Comparison of ENCODE assay signal across 35 cellular contexts in the genomic region with DNA sequence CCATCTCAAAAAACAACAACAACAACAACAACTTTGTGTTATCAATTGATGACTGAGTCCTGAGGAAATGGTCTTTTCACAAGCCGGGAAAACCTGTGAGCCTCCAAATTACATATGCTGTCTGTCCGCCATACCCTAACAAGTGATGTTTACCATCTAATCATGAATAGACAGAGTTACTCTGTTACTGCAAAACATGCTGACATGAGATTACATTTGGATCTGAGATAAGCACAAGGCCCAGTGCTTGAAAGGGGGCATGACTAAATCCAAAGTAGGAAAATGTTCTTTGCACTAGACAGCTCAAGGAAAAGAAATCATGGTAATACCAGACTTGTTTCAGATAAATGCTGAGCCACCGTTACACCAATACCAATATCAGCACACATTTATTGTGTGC.
"Had no signal": no experiment of that assay in that cellular context is flagged by ENCODE, and none has a peak within 500 bp of the region (broad histone marks: within the 10 kb centered on the region; RNA-seq: fewer than 3 reads in every experiment).

No MANE protein-coding gene starts in this region.

- DNase-seq: activated CD4-positive, alpha-beta memory T cell treated with anti-CD3 and anti-CD28 coated beads, Interleukin-2, amount 10 ng/mL, durations not matched to agents 7 days and 5 days; activated CD4-positive, alpha-beta T cell treated with anti-CD3 and anti-CD28 coated beads for 1 hour; activated CD4-positive, alpha-beta T cell treated with anti-CD3 and anti-CD28 coated beads for 4 hours; activated CD4-positive, alpha-beta T cell treated with anti-CD3 and anti-CD28 coated beads, Interleukin-2, amount 10 ng/mL, durations not matched to agents 7 days and 5 days; activated CD4-positive, alpha-beta T cell treated with anti-CD3 and anti-CD28 coated beads, Interleukin-2, amount 50 U/mL, for 4 hours; activated CD8-positive, alpha-beta memory T cell treated with anti-CD3 and anti-CD28 coated beads, Interleukin-2, amount 50 U/mL, for 48 hours; activated effector memory CD4-positive, alpha-beta T cell treated with anti-CD3 and anti-CD28 coated beads, Interleukin-2, amount 50 U/mL, for 16 hours; activated naive CD4-positive, alpha-beta T cell treated with anti-CD3 and anti-CD28 coated beads for 36 hours; activated naive CD8-positive, alpha-beta T cell treated with anti-CD3 and anti-CD28 coated beads for 36 hours; activated naive CD8-positive, alpha-beta T cell treated with anti-CD3 and anti-CD28 coated beads, Interleukin-2, amount 50 U/mL, for 24 hours; activated T-cell treated with anti-CD3 and anti-CD28 coated beads for 4 hours; activated T-cell treated with anti-CD3 and anti-CD28 coated beads, Interleukin-2, amount 50 U/mL, for 4 hours; adrenal gland; amygdala; aorta; body of pancreas; central memory CD4-positive, alpha-beta T cell; cerebellar nuclear complex; colonic mucosa; effector CD8-positive, alpha-beta T cell; foreskin fibroblast; glutamatergic neuron; heart left ventricle; T-helper 1 cell; T-helper 17 cell; T1000 had no signal

- H3K36me3 Mint-ChIP-seq: activated naive CD4-positive, alpha-beta T cell treated with anti-CD3 and anti-CD28 coated beads, Interleukin-2, amount 50 U/mL, for 24 hours; activated naive CD8-positive, alpha-beta T cell treated with anti-CD3 and anti-CD28 coated beads for 36 hours; WTC11 had no signal

- H3K9me3 Mint-ChIP-seq: activated CD4-positive, alpha-beta memory T cell treated with anti-CD3 and anti-CD28 coated beads, Interleukin-2, amount 10 ng/mL, durations not matched to agents 7 days and 5 days; activated CD4-positive, alpha-beta T cell treated with anti-CD3 and anti-CD28 coated beads, Interleukin-2, amount 10 ng/mL, durations not matched to agents 7 days and 5 days; activated naive CD4-positive, alpha-beta T cell treated with anti-CD3 and anti-CD28 coated beads for 36 hours; activated naive CD4-positive, alpha-beta T cell treated with anti-CD3 and anti-CD28 coated beads, Interleukin-2, amount 50 U/mL, for 24 hours; activated naive CD8-positive, alpha-beta T cell treated with anti-CD3 and anti-CD28 coated beads for 36 hours; activated naive CD8-positive, alpha-beta T cell treated with anti-CD3 and anti-CD28 coated beads, Interleukin-2, amount 50 U/mL, for 24 hours; activated T-cell treated with anti-CD3 and anti-CD28 coated beads, Interleukin-2, amount 50 U/mL, for 4 hours; activated T-helper 1 cell treated with anti-CD3 and anti-CD28 coated beads, Interleukin-12 subunit alpha, Interleukin-12 subunit beta, Interleukin-2, Interleukin-4 antibody, amounts not matched to agents 30 ng/mL and 10 ng/mL and 1 ng/mL, durations not matched to agents 14 hours and 24 hours and 36 hours; activated T-helper 2 cell treated with anti-CD3 and anti-CD28 coated beads, Interferon-gamma antibody, Interleukin-2, Interleukin-4, amounts not matched to agents 10 μg/mL and 5 μg/mL and 100 μg/mL, durations not matched to agents 14 hours and 24 hours and 36 hours; T-helper 2 cell treated with Interferon-gamma antibody and Interleukin-4, amounts not matched to agents 5 μg/mL and 100 μg/mL, for 36 hours; WTC11 had no signal

- H3K4me3 Mint-ChIP-seq: activated CD4-positive, alpha-beta memory T cell treated with anti-CD3 and anti-CD28 coated beads, Interleukin-2, amount 10 ng/mL, durations not matched to agents 7 days and 5 days; activated CD4-positive, alpha-beta T cell treated with anti-CD3 and anti-CD28 coated beads, Interleukin-2, amount 10 ng/mL, durations not matched to agents 7 days and 5 days; activated naive CD4-positive, alpha-beta T cell treated with anti-CD3 and anti-CD28 coated beads for 36 hours; activated naive CD4-positive, alpha-beta T cell treated with anti-CD3 and anti-CD28 coated beads, Interleukin-2, amount 50 U/mL, for 24 hours; activated naive CD8-positive, alpha-beta T cell treated with anti-CD3 and anti-CD28 coated beads for 36 hours; activated naive CD8-positive, alpha-beta T cell treated with anti-CD3 and anti-CD28 coated beads, Interleukin-2, amount 50 U/mL, for 24 hours; activated T-cell treated with anti-CD3 and anti-CD28 coated beads, Interleukin-2, amount 50 U/mL, for 4 hours; activated T-helper 1 cell treated with anti-CD3 and anti-CD28 coated beads, Interleukin-12 subunit alpha, Interleukin-12 subunit beta, Interleukin-2, Interleukin-4 antibody, amounts not matched to agents 30 ng/mL and 10 ng/mL and 1 ng/mL, durations not matched to agents 14 hours and 24 hours and 36 hours; T-helper 17 cell; T-helper 2 cell treated with Interferon-gamma antibody and Interleukin-4, amounts not matched to agents 5 μg/mL and 100 μg/mL, for 36 hours; WTC11 had no signal

- H3K27me3 Mint-ChIP-seq: activated CD4-positive, alpha-beta memory T cell treated with anti-CD3 and anti-CD28 coated beads, Interleukin-2, amount 10 ng/mL, durations not matched to agents 7 days and 5 days; activated CD4-positive, alpha-beta T cell treated with anti-CD3 and anti-CD28 coated beads, Interleukin-2, amount 10 ng/mL, durations not matched to agents 7 days and 5 days; activated naive CD4-positive, alpha-beta T cell treated with anti-CD3 and anti-CD28 coated beads, Interleukin-2, amount 50 U/mL, for 24 hours; activated naive CD8-positive, alpha-beta T cell treated with anti-CD3 and anti-CD28 coated beads for 36 hours; activated naive CD8-positive, alpha-beta T cell treated with anti-CD3 and anti-CD28 coated beads, Interleukin-2, amount 50 U/mL, for 24 hours; T-helper 17 cell had no signal

- FAIRE-seq: endometrium, endothelial cell of umbilical vein, frontal cortex had no signal

- ATAC-seq: activated naive CD8-positive, alpha-beta T cell treated with anti-CD3 and anti-CD28 coated beads, Interleukin-2, amount 50 U/mL, for 24 hours; activated T-cell treated with anti-CD3 and anti-CD28 coated beads, Interleukin-2, amount 50 U/mL, for 4 hours; body of pancreas; esophagus mucosa; heart left ventricle; T-helper 17 cell; WTC11 had no signal

- H3K27ac Mint-ChIP-seq: activated CD4-positive, alpha-beta memory T cell treated with anti-CD3 and anti-CD28 coated beads, Interleukin-2, amount 10 ng/mL, durations not matched to agents 7 days and 5 days; activated CD4-positive, alpha-beta T cell treated with anti-CD3 and anti-CD28 coated beads, Interleukin-2, amount 10 ng/mL, durations not matched to agents 7 days and 5 days; activated naive CD4-positive, alpha-beta T cell treated with anti-CD3 and anti-CD28 coated beads for 36 hours; activated naive CD4-positive, alpha-beta T cell treated with anti-CD3 and anti-CD28 coated beads, Interleukin-2, amount 50 U/mL, for 24 hours; activated naive CD8-positive, alpha-beta T cell treated with anti-CD3 and anti-CD28 coated beads for 36 hours; activated naive CD8-positive, alpha-beta T cell treated with anti-CD3 and anti-CD28 coated beads, Interleukin-2, amount 50 U/mL, for 24 hours; activated T-helper 1 cell treated with anti-CD3 and anti-CD28 coated beads, Interleukin-12 subunit alpha, Interleukin-12 subunit beta, Interleukin-2, Interleukin-4 antibody, amounts not matched to agents 30 ng/mL and 10 ng/mL and 1 ng/mL, durations not matched to agents 14 hours and 24 hours and 36 hours; activated T-helper 2 cell treated with anti-CD3 and anti-CD28 coated beads, Interferon-gamma antibody, Interleukin-2, Interleukin-4, amounts not matched to agents 10 μg/mL and 5 μg/mL and 100 μg/mL, durations not matched to agents 14 hours and 24 hours and 36 hours; T-helper 17 cell; T-helper 2 cell treated with Interferon-gamma antibody and Interleukin-4, amounts not matched to agents 5 μg/mL and 100 μg/mL, for 36 hours; WTC11 had no signal

- H3K4me1 Mint-ChIP-seq: WTC11 had no signal
